ENCODE assay signal across 10 cellular contexts in the genomic region with DNA sequence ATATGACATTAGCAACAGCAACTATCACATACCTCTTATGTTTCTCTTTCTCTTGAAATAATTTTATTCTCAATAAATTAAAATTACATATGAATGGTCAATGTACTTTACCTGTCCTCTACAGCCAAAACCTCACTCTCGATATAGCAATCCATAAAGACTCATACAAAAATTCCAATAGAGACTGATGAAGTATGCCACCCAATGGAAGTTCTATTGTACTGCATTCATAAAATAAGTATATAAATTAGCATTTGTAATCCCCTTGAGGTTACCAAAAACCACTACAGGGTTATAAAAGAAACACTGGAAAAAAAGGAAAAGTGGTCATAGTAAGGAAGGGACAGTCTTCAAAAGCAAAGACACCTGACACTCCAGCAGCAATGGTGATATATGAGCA. TPM values are rescaled to one million over a fixed set of nuclear protein-coding genes. Genes with fewer than 3 reads are reported as not detected.
DNase-seq lines count a peak whose midpoint lies in the region; ATAC-seq and TF ChIP-seq lines count a peak whose summit lies in the region.
"Had no signal": no experiment of that assay in that cellular context is flagged by ENCODE, and none has a peak within 500 bp of the region (broad histone marks: within the 10 kb centered on the region; RNA-seq: fewer than 3 reads in every experiment).

No MANE protein-coding gene starts in this region.

- peaks cover 0 to 15% (median 0%) of the 10 kb centered on the region in 5 donors for H3K36me3 Mint-ChIP-seq in naive thymus-derived CD4-positive, alpha-beta T cell

- peaks cover 0 to 3% (median 0%) of the 10 kb centered on the region in 11 donors for H3K9me3 Mint-ChIP-seq in naive thymus-derived CD4-positive, alpha-beta T cell

- no peak for ATAC-seq in naive thymus-derived CD4-positive, alpha-beta T cell

- TF ChIP-seq CTCF in colonic mucosa (IDR thresholded peaks at IDR 0.05): peak; percentile 32
- TF ChIP-seq CTCF in coronary artery (IDR thresholded peaks at IDR 0.05): no peak

- DNase-seq in EH (ENCODE audit: low read depth) (peak; percentile 20), MV-4-11 (lab: John Stamatoyannopoulos, UW) (peak; percentile 0), colonic mucosa (no peak), myocyte (ENCODE audit: low read depth) (peak; percentile 16), coronary artery (ENCODE audit: low spot score) (no peak), islet precursor cell (no peak), ureter (ENCODE audit: low spot score) (no peak)
- DNase-seq in naive thymus-derived CD4-positive, alpha-beta T cell: no peak
- DNase-seq: activated naive CD4-positive, alpha-beta T cell treated with Interleukin-2 at 50 U/mL for 16 hours; stimulated activated CD4-positive, alpha-beta T cell treated with anti-CD3 and anti-CD28 coated beads, Interleukin-4, amount 100 ng/mL, for 1 hour had no signal

- H3K9me3 ChIP-seq in colonic mucosa: no peaks in the 10 kb centered on the region
- no peaks in the 10 kb centered on the region for H3K9me3 ChIP-seq in naive thymus-derived CD4-positive, alpha-beta T cell (ENCODE audit: control insufficient read depth in 2 of 3, low read length in 3 of 3)

- H3K27me3 ChIP-seq in colonic mucosa: no peaks in the 10 kb centered on the region
- H3K27me3 ChIP-seq in naive thymus-derived CD4-positive, alpha-beta T cell (ENCODE audit: control insufficient read depth in 2 of 2, insufficient read depth in 2 of 2, low read length in 2 of 2): no peaks in the 10 kb centered on the region

- no peaks in the 10 kb centered on the region for H3K4me1 ChIP-seq in colonic mucosa
- no peaks in the 10 kb centered on the region for H3K4me1 ChIP-seq in naive thymus-derived CD4-positive, alpha-beta T cell (ENCODE audit: control insufficient read depth in 2 of 2, insufficient read depth in 2 of 2, low read length in 2 of 2)

- H3K27ac ChIP-seq in colonic mucosa (no peak overlapping the region), coronary artery (no peak overlapping the region)
- no peak overlapping the region for H3K27ac ChIP-seq in naive thymus-derived CD4-positive, alpha-beta T cell (ENCODE audit: low read depth, low read length)

- no peak overlapping the region for H3K27ac Mint-ChIP-seq in naive thymus-derived CD4-positive, alpha-beta T cell

- CTCF ChIA-PET in naive thymus-derived CD4-positive, alpha-beta T cell (lab: Charles Lee): interaction anchor here (0.7 to 1.1 kb wide), 2 partner anchors 59 to 472 kb away, joined by 3 read pairs; no protein-coding TSS in a partner anchor

- no peaks in the 10 kb centered on the region for H3K27me3 Mint-ChIP-seq in naive thymus-derived CD4-positive, alpha-beta T cell

- H3K4me3 ChIP-seq in colonic mucosa: no peak overlapping the region
- H3K4me3 ChIP-seq in naive thymus-derived CD4-positive, alpha-beta T cell (ENCODE audit: low read length): no peak overlapping the region
- no peak overlapping the region for H3K4me3 ChIP-seq in coronary artery

- H3K4me1 Mint-ChIP-seq in naive thymus-derived CD4-positive, alpha-beta T cell: no peaks in the 10 kb centered on the region

- intact Hi-C loops in colonic mucosa (cut with DNase I): loop anchor here (5.0 kb wide), 1 partner anchor 56 kb away; no protein-coding TSS in a partner anchor
- intact Hi-C loops in naive thymus-derived CD4-positive, alpha-beta T cell (cut with micrococcal nuclease): loop anchor here (1.0 to 2.0 kb wide), 3 partner anchors 54 to 59 kb away; no protein-coding TSS in a partner anchor

- no peak overlapping the region for H3K4me3 Mint-ChIP-seq in naive thymus-derived CD4-positive, alpha-beta T cell

- POLR2A ChIA-PET in naive thymus-derived CD4-positive, alpha-beta T cell (lab: Charles Lee): no interaction called here

- no peaks in the 10 kb centered on the region for H3K36me3 ChIP-seq in colonic mucosa
- peaks cover 0 to 6% (median 0%) of the 10 kb centered on the region in 3 experiments for H3K36me3 ChIP-seq in naive thymus-derived CD4-positive, alpha-beta T cell (ENCODE audit: control insufficient read depth in 2 of 3, insufficient read depth in 3 of 3, low read length in 3 of 3)

- no peak overlapping the region for H3K9ac ChIP-seq in colonic mucosa (ENCODE audit: low read depth in 2 of 2, low read length in 2 of 2)

RNA-seq across cellular contexts. Expression of a gene that starts 32.8 kb away (rescaled TPM):
- total RNA-seq in colonic mucosa: 1 to 10 TPM in 1 of 2 donors, under 1 TPM in 1; 0.58 to 1.9 TPM
- total RNA-seq in myocyte: not detected in 2 replicates
- 0.19 TPM for polyA plus RNA-seq in myocyte (2012)
- total RNA-seq in naive thymus-derived CD4-positive, alpha-beta T cell: not detected
- polyA plus RNA-seq in naive thymus-derived CD4-positive, alpha-beta T cell: not detected
- total RNA-seq in ureter: not detected

RNA-seq across cellular contexts. Expression of a gene that starts 47.0 kb away (rescaled TPM):
- total RNA-seq in colonic mucosa: 10 to 100 TPM; 11.2 to 11.3 TPM
- 30.6 and 31.8 TPM in 2 replicates for total RNA-seq in myocyte
- polyA plus RNA-seq in myocyte (2012): 23.9 TPM
- 10 to 100 TPM in 2 of 5 experiments, 1 to 10 TPM in 3; 5.9 to 12.7 (median 8.2) TPM for total RNA-seq in naive thymus-derived CD4-positive, alpha-beta T cell
- polyA plus RNA-seq in naive thymus-derived CD4-positive, alpha-beta T cell: 1 to 10 TPM; 8.3 to 9.4 TPM
- 19.7 TPM for total RNA-seq in ureter

RNA-seq across cellular contexts. Expression of a gene that starts 49.8 kb away (rescaled TPM):
- total RNA-seq in colonic mucosa (not detected), myocyte (not detected in 2 replicates), ureter (not detected)
- 0.20 TPM for polyA plus RNA-seq in myocyte (2012)
- total RNA-seq in naive thymus-derived CD4-positive, alpha-beta T cell: not detected
- polyA plus RNA-seq in naive thymus-derived CD4-positive, alpha-beta T cell: under 1 TPM in 1 of 2 donors, not detected in 1; 0.53 TPM

Comparison
In these comparisons a context has a peak if more than half of its experiments do, and no peak if none do; other contexts are left out.
1. DNase-seq: peak in EH (single experiment), MV-4-11 (single experiment) and myocyte (single experiment); none in colonic mucosa (single experiment), naive thymus-derived CD4-positive, alpha-beta T cell (0 of 9), coronary artery (single experiment), islet precursor cell (single experiment) and ureter (single experiment).